ENCODE assay signal across 21 cellular contexts in genomic region chr20:25466846-25467245, GRCh38.
"Had no signal": no experiment of that assay in that cellular context is flagged by ENCODE, and none has a peak within 500 bp of the region (broad histone marks: within the 10 kb centered on the region; RNA-seq: fewer than 3 reads in every experiment).

No MANE protein-coding gene starts in this region.

- H3K4me3 ChIP-seq: MG63 had no signal

- H3K36me3 ChIP-seq: MG63 had no signal

- H3K27ac ChIP-seq: RWPE1 had no signal

- H3K27me3 ChIP-seq: MG63 had no signal

- DNase-seq: IMR-90, Karpas-422, KG1, MG63, NCI-H1092, NCI-H1105 treated with DMSO at 0.1 percent for 48 hours, NCI-H1417 treated with DMSO at 0.1 percent for 48 hours, NCI-H146, NCI-H1694 treated with DMSO at 0.1 percent for 48 hours, NCI-H1930, NCI-H2081, NCI-H2107, NCI-H226, NCI-H446, NCI-H510A, NCI-H524 treated with DMSO at 0.1 percent for 48 hours, NCI-H69, NCI-H774, PC-3, SHP77 had no signal

- H3K9me3 ChIP-seq: MG63 had no signal
